1 cellular context compared by ENCODE assay signal in genomic region chr14:45253070-45253753, GRCh38.
TF ChIP-seq lines count a peak whose summit lies in the region.

Gene MIS18BP1, minus strand, starts transcription at chr14:45253202. Its CDS starts 5,916 bp downstream, at chr14:45247286.

TF ChIP-seq in HepG2, 621 proteins besides CTCF, POLR2A, EP300 and RAD21 (continued from another document):
- TF ChIP-seq ZBTB40 (IDR thresholded peaks at IDR 0.05) (no peak), ZBTB40 (CRISPR knock-in tag; IDR thresholded peaks at IDR 0.05) (peak; percentile 89), NFE2 (CRISPR knock-in tag; IDR thresholded peaks at IDR 0.05) (no peak), TEAD2 (CRISPR knock-in tag; IDR thresholded peaks at IDR 0.05) (0 out of 2 replicates have a peak, but pooled peaks have one; percentile 41), CHD4 (IDR thresholded peaks at IDR 0.05; ENCODE audit: borderline replicate concordance, low read length) (no peak), MIER3 (CRISPR knock-in tag; IDR thresholded peaks at IDR 0.05; ENCODE audit: borderline replicate concordance) (peak; percentile 51; the same call in 1 of the 2 replicates), ZNF224 (CRISPR knock-in tag; IDR thresholded peaks at IDR 0.05) (peak; percentile 90; the same call in 1 of the 2 replicates), PAXIP1 (CRISPR knock-in tag; conservative IDR thresholded peaks at IDR 0.05) (peak; percentile 53; the same call in 1 of the 2 replicates), PPARG (CRISPR knock-in tag; conservative IDR thresholded peaks at IDR 0.05) (0 out of 2 replicates have a peak, but pooled peaks have one; percentile 17), ZNF792 (CRISPR knock-in tag; IDR thresholded peaks at IDR 0.05) (peak; percentile 97), ZMAT3 (CRISPR knock-in tag; conservative IDR thresholded peaks at IDR 0.05) (peak; percentile 77; the same call in 1 of the 2 replicates), ZNF207 (IDR thresholded peaks at IDR 0.05; ENCODE audit: borderline replicate concordance) (no peak), FOSL2 (CRISPR knock-in tag; IDR thresholded peaks at IDR 0.05) (no peak; the same call in none of the 2 replicates), FOXM1 (CRISPR knock-in tag; IDR thresholded peaks at IDR 0.05) (no peak; the same call in 1 of the 2 replicates), ZNF567 (CRISPR knock-in tag; IDR thresholded peaks at IDR 0.05; ENCODE audit: borderline replicate concordance) (peak; percentile 90; the same call in 1 of the 2 replicates), SMC3 (IDR thresholded peaks at IDR 0.05; ENCODE audit: low read length) (no peak), ZNF589 (CRISPR knock-in tag; conservative IDR thresholded peaks at IDR 0.05) (peak; percentile 94), NR3C1 (CRISPR knock-in tag; IDR thresholded peaks at IDR 0.05) (no peak), BCL6 (CRISPR knock-in tag; IDR thresholded peaks at IDR 0.05) (peak; percentile 30; the same call in 1 of the 2 replicates), GPN1 (CRISPR knock-in tag; IDR thresholded peaks at IDR 0.05; ENCODE audit: borderline replicate concordance) (no peak; the same call in 1 of the 2 replicates), PHF20 (CRISPR knock-in tag; IDR thresholded peaks at IDR 0.05) (peak; percentile 83), ZNF557 (CRISPR knock-in tag; IDR thresholded peaks at IDR 0.05) (no peak), MATR3 (CRISPR knock-in tag; IDR thresholded peaks at IDR 0.05) (no peak), ZBTB4 (CRISPR knock-in tag; IDR thresholded peaks at IDR 0.05; ENCODE audit: borderline replicate concordance) (0 out of 2 replicates have a peak, but pooled peaks have one; percentile 91), HMGXB4 (CRISPR knock-in tag; IDR thresholded peaks at IDR 0.05; ENCODE audit: borderline replicate concordance in 1 of 2, low read depth in 1 of 2) (peak; percentile 97 to 98), SMARCC2 (IDR thresholded peaks at IDR 0.05) (no peak), TRAFD1 (CRISPR knock-in tag; IDR thresholded peaks at IDR 0.05; ENCODE audit: borderline replicate concordance) (no peak), KLF16 (CRISPR knock-in tag; IDR thresholded peaks at IDR 0.05) (peak in 1 of 2 experiments; percentile 86; a peak in 1 of 4 replicates), POLR2AphosphoS5 (IDR thresholded peaks at IDR 0.05; ENCODE audit: low read depth, low read length) (peak; percentile 82), PRPF4 (IDR thresholded peaks at IDR 0.05; ENCODE audit: low read depth, low read length, poor library complexity, severe bottlenecking) (no peak), ZFY (CRISPR knock-in tag; IDR thresholded peaks at IDR 0.05) (peak; percentile 99), RARG (CRISPR knock-in tag; IDR thresholded peaks at IDR 0.05; ENCODE audit: low read depth) (no peak), HOXA9 (CRISPR knock-in tag; IDR thresholded peaks at IDR 0.05; ENCODE audit: borderline replicate concordance) (peak; percentile 99), ZNF704 (CRISPR knock-in tag; IDR thresholded peaks at IDR 0.05; ENCODE audit: borderline replicate concordance) (peak; percentile 94; the same call in 1 of the 2 replicates), ZNF660 (CRISPR knock-in tag; IDR thresholded peaks at IDR 0.05; ENCODE audit: borderline replicate concordance, low read depth) (no peak), PAX8 (CRISPR knock-in tag; IDR thresholded peaks at IDR 0.05; ENCODE audit: borderline replicate concordance) (0 out of 2 replicates have a peak, but pooled peaks have one; percentile 23), ZNF33B (CRISPR knock-in tag; IDR thresholded peaks at IDR 0.05) (no peak; the same call in 1 of the 2 replicates), NR2F6 (IDR thresholded peaks at IDR 0.05) (no peak), NR2F6 (CRISPR knock-in tag; IDR thresholded peaks at IDR 0.05) (peak; percentile 24; the same call in 1 of the 2 replicates)
